ENCODE assay signal across 15 cellular contexts in genomic region chrX:72108666-72109065, GRCh38. TPM values are rescaled to one million over a fixed set of nuclear protein-coding genes. Genes with fewer than 3 reads are reported as not detected.
DNase-seq lines count a peak whose midpoint lies in the region; ATAC-seq and TF ChIP-seq lines count a peak whose summit lies in the region.
"Had no signal": no experiment of that assay in that cellular context is flagged by ENCODE, and none has a peak within 500 bp of the region (broad histone marks: within the 10 kb centered on the region; RNA-seq: fewer than 3 reads in every experiment).

No MANE protein-coding gene starts in this region.

- H3K9me3 ChIP-seq in vagina, result no peaks in the 10 kb centered on the region
- H3K9me3 ChIP-seq: Caco-2 had no signal

- intact Hi-C loops in vagina (cut with DNase I), result no loop called here

- H3K27ac ChIP-seq in caudate nucleus (ENCODE audit: low read depth, low read length), result peak overlapping the region; percentile 30
- H3K27ac ChIP-seq in vagina, result no peak overlapping the region

- ATAC-seq in activated naive CD8-positive, alpha-beta T cell treated with anti-CD3 and anti-CD28 coated beads, Interleukin-2, amount 50 U/mL, for 24 hours, result no peak
- ATAC-seq in natural killer cell treated with Interleukin-12 subunit alpha and Interleukin-12 subunit beta and Interleukin-15 and Interleukin-18, amount 100 ng/mL, for 72 hours, result no peak
- no peak for ATAC-seq in GM21423 (IDR thresholded peaks at IDR 0.05; ENCODE audit: unreplicated experiment)
- ATAC-seq: CD8-positive, alpha-beta T cell had no signal

- H3K4me3 ChIP-seq in vagina, result no peak overlapping the region

- no peaks in the 10 kb centered on the region for H3K9me3 Mint-ChIP-seq in activated naive CD8-positive, alpha-beta T cell (ENCODE audit: low read depth)
- H3K9me3 Mint-ChIP-seq in activated naive CD8-positive, alpha-beta T cell treated with anti-CD3 and anti-CD28 coated beads, Interleukin-2, amount 50 U/mL, for 24 hours, result no peaks in the 10 kb centered on the region
- H3K9me3 Mint-ChIP-seq in natural killer cell treated with Interleukin-12 subunit alpha and Interleukin-12 subunit beta and Interleukin-15 and Interleukin-18, amount 100 ng/mL, for 72 hours, result no peaks in the 10 kb centered on the region
- H3K9me3 Mint-ChIP-seq: CD8-positive, alpha-beta T cell had no signal

- no peak for TF ChIP-seq POLR2A in vagina (IDR thresholded peaks at IDR 0.05)

- H3K4me1 ChIP-seq in vagina, result no peaks in the 10 kb centered on the region
- H3K4me1 ChIP-seq: Caco-2 had no signal

- H3K4me3 Mint-ChIP-seq in activated naive CD8-positive, alpha-beta T cell, result no peak overlapping the region
- H3K4me3 Mint-ChIP-seq in activated naive CD8-positive, alpha-beta T cell treated with anti-CD3 and anti-CD28 coated beads, Interleukin-2, amount 50 U/mL, for 24 hours, result no peak overlapping the region
- H3K4me3 Mint-ChIP-seq in natural killer cell treated with Interleukin-12 subunit alpha and Interleukin-12 subunit beta and Interleukin-15 and Interleukin-18, amount 100 ng/mL, for 72 hours, result peak overlapping the region; percentile 6
- H3K4me3 Mint-ChIP-seq: CD8-positive, alpha-beta T cell had no signal

- H3K36me3 ChIP-seq in vagina, result no peaks in the 10 kb centered on the region

- H3K36me3 Mint-ChIP-seq in activated naive CD8-positive, alpha-beta T cell, result no peaks in the 10 kb centered on the region
- H3K36me3 Mint-ChIP-seq in activated naive CD8-positive, alpha-beta T cell treated with anti-CD3 and anti-CD28 coated beads, Interleukin-2, amount 50 U/mL, for 24 hours (ENCODE audit: low read depth), result no peaks in the 10 kb centered on the region
- no peaks in the 10 kb centered on the region for H3K36me3 Mint-ChIP-seq in natural killer cell treated with Interleukin-12 subunit alpha and Interleukin-12 subunit beta and Interleukin-15 and Interleukin-18, amount 100 ng/mL, for 72 hours
- H3K36me3 Mint-ChIP-seq: CD8-positive, alpha-beta T cell had no signal

- no peaks in the 10 kb centered on the region for H3K27me3 ChIP-seq in vagina

- H3K27ac Mint-ChIP-seq in activated naive CD8-positive, alpha-beta T cell, result peak overlapping the region; percentile 8
- H3K27ac Mint-ChIP-seq in activated naive CD8-positive, alpha-beta T cell treated with anti-CD3 and anti-CD28 coated beads, Interleukin-2, amount 50 U/mL, for 24 hours, result no peak overlapping the region
- H3K27ac Mint-ChIP-seq in natural killer cell treated with Interleukin-12 subunit alpha and Interleukin-12 subunit beta and Interleukin-15 and Interleukin-18, amount 100 ng/mL, for 72 hours, result no peak overlapping the region
- H3K27ac Mint-ChIP-seq: CD8-positive, alpha-beta T cell had no signal

- H3K27me3 Mint-ChIP-seq in activated naive CD8-positive, alpha-beta T cell, result peaks cover 9% of the 10 kb centered on the region
- H3K27me3 Mint-ChIP-seq in activated naive CD8-positive, alpha-beta T cell treated with anti-CD3 and anti-CD28 coated beads, Interleukin-2, amount 50 U/mL, for 24 hours, result peaks cover 26% of the 10 kb centered on the region
- peaks cover 0 to 29% of the 10 kb centered on the region in 2 donors for H3K27me3 Mint-ChIP-seq in natural killer cell treated with Interleukin-12 subunit alpha and Interleukin-12 subunit beta and Interleukin-15 and Interleukin-18, amount 100 ng/mL, for 72 hours

- DNase-seq in activated naive CD8-positive, alpha-beta T cell treated with anti-CD3 and anti-CD28 coated beads, Interleukin-2, amount 50 U/mL, for 24 hours, result no peak
- DNase-seq in caudate nucleus (lab: John Stamatoyannopoulos, UW) (no peak), vagina (ENCODE audit: extremely low spot score in 2 of 2) (peak; percentile 40 to 74), retina (no peak), amniotic stem cell (lab: John Stamatoyannopoulos, UW) (no peak)
- no peak for DNase-seq in natural killer cell treated with Interleukin-12 subunit alpha and Interleukin-12 subunit beta and Interleukin-15 and Interleukin-18, amount 100 ng/mL, for 72 hours (ENCODE audit: low spot score)
- DNase-seq: 8988T, C1 segment of cervical spinal cord, Caco-2, DND-41, GDM1, HCEC 1CT had no signal

- no peak for TF ChIP-seq CTCF in vagina (IDR thresholded peaks at IDR 0.05)

- peaks cover 16% of the 10 kb centered on the region for H3K4me1 Mint-ChIP-seq in activated naive CD8-positive, alpha-beta T cell (ENCODE audit: low read depth)
- peaks cover 24% of the 10 kb centered on the region for H3K4me1 Mint-ChIP-seq in activated naive CD8-positive, alpha-beta T cell treated with anti-CD3 and anti-CD28 coated beads, Interleukin-2, amount 50 U/mL, for 24 hours
- H3K4me1 Mint-ChIP-seq in natural killer cell treated with Interleukin-12 subunit alpha and Interleukin-12 subunit beta and Interleukin-15 and Interleukin-18, amount 100 ng/mL, for 72 hours (ENCODE audit: low read depth in 2 of 2), result peaks cover 30 to 44% of the 10 kb centered on the region in 2 donors

RNA-seq across cellular contexts. Expression of gene RTL5, which starts 23.0 kb away (rescaled TPM):
- under 1 TPM; 0.33 to 0.75 TPM for total RNA-seq in natural killer cell treated with Interleukin-12 subunit alpha and Interleukin-12 subunit beta and Interleukin-15 and Interleukin-18, amount 100 ng/mL, for 72 hours
- 4.4 TPM for total RNA-seq in vagina

Comparison
In these comparisons a context has a peak if more than half of its experiments do, and no peak if none do; other contexts are left out.
1. DNase-seq: peak in vagina (2 of 2); none in activated naive CD8-positive, alpha-beta T cell treated with anti-CD3 and anti-CD28 coated beads, Interleukin-2, amount 50 U/mL, for 24 hours (single experiment), caudate nucleus (0 of 61), natural killer cell treated with Interleukin-12 subunit alpha and Interleukin-12 subunit beta and Interleukin-15 and Interleukin-18, amount 100 ng/mL, for 72 hours (single experiment), retina (single experiment) and amniotic stem cell (single experiment).